9 cellular contexts compared by ENCODE assay signal in the genomic region with DNA sequence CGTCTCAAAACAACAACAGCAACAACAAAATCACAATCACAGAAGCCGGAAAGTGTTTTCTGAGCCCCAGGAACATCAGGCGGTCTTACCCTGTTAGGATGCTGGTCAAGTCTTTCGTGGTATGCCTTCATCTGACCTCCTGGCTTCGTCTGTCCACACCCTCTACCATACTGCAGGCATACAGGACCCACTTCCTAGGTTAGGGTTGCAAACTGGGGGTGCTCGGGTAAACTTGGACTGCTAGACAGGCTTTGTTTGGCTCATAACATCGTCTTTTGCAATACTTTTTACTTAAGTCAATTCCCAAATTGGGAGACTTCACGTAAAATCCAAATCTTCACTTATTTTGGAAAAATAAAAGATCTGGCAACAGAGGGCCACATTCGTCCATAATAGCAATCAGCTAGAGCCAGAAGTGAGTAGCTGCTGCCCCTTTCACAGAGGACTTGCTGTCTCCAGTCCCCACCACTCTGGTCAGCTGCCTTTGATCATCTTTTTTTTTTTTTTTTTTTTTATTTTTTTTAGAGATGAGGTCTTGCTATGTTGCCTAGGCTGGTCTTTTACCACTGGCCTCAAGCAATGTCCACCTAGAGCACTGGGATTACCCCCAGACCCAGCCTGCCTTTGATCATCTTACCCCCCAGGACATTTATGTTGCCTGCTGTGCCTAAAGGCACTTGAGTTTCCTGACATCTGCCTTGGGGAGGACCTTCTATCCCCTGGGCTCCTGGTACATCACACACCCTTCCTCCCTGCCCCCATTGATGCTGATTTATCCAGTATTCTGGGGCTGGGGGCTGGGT. TPM values are rescaled to one million over a fixed set of nuclear protein-coding genes. Genes with fewer than 3 reads are reported as not detected.
DNase-seq lines count a peak whose midpoint lies in the region; ATAC-seq and TF ChIP-seq lines count a peak whose summit lies in the region.
"Had no signal": no experiment of that assay in that cellular context is flagged by ENCODE, and none has a peak within 500 bp of the region (broad histone marks: within the 10 kb centered on the region; RNA-seq: fewer than 3 reads in every experiment).

No MANE protein-coding gene starts in this region.

- ATAC-seq in GM21423 (IDR thresholded peaks at IDR 0.05; ENCODE audit: unreplicated experiment) (no peak), HG02938 (IDR thresholded peaks at IDR 0.05; ENCODE audit: unreplicated experiment) (no peak)

- H3K9me3 Mint-ChIP-seq in HFFc6: no peaks in the 10 kb centered on the region
- H3K9me3 Mint-ChIP-seq in mesothelial cell of epicardium: no peaks in the 10 kb centered on the region

- peaks cover 11% of the 10 kb centered on the region for H3K36me3 Mint-ChIP-seq in HFFc6 (ENCODE audit: low read depth)
- H3K36me3 Mint-ChIP-seq in mesothelial cell of epicardium: no peaks in the 10 kb centered on the region

- H3K27me3 Mint-ChIP-seq in HFFc6 (ENCODE audit: insufficient read depth) (peaks cover 6% of the 10 kb centered on the region), mesothelial cell of epicardium (ENCODE audit: low read depth) (no peaks in the 10 kb centered on the region)

- no peaks in the 10 kb centered on the region for H3K27me3 ChIP-seq in subcutaneous abdominal adipose tissue (ENCODE audit: control insufficient read depth in 5 of 5, insufficient read depth in 4 of 5, low read length in 5 of 5)

- peak overlapping the region in 4 of 5 donors; percentile 21 to 72 (median 62) for H3K9ac ChIP-seq in subcutaneous abdominal adipose tissue (ENCODE audit: low read length in 5 of 5)

- peak overlapping the region; percentile 27 to 79 for H3K27ac ChIP-seq in coronary artery
- peak overlapping the region; percentile 94 for H3K27ac ChIP-seq in subcutaneous abdominal adipose tissue (ENCODE audit: low read depth, low read length)

- H3K36me3 ChIP-seq in subcutaneous abdominal adipose tissue (ENCODE audit: control insufficient read depth in 5 of 5, insufficient read depth in 5 of 5, low read length in 5 of 5): no peaks in the 10 kb centered on the region

- peaks cover 83% of the 10 kb centered on the region for H3K4me1 Mint-ChIP-seq in HFFc6 (ENCODE audit: low read depth)
- peaks cover 51% of the 10 kb centered on the region for H3K4me1 Mint-ChIP-seq in mesothelial cell of epicardium

- DNase-seq in HFFc6 (no peak), coronary artery (ENCODE audit: low spot score) (no peak), mesothelial cell of epicardium (ENCODE audit: low spot score in 2 of 2, unreplicated experiment in 2 of 2) (no peak), NCI-H1436 treated with DMSO at 0.1 percent for 48 hours (lab: John Stamatoyannopoulos, UW) (no peak), ecto neural progenitor cell (ENCODE audit: low spot score) (no peak)
- DNase-seq: NCI-H187 had no signal

- H3K27ac Mint-ChIP-seq in HFFc6 (peak overlapping the region; percentile 75), mesothelial cell of epicardium (peak overlapping the region; percentile 91)

- no peaks in the 10 kb centered on the region for H3K9me3 ChIP-seq in subcutaneous abdominal adipose tissue (ENCODE audit: control insufficient read depth in 5 of 5, low read length in 5 of 5)

- H3K4me1 ChIP-seq in subcutaneous abdominal adipose tissue (ENCODE audit: control insufficient read depth in 5 of 5, insufficient read depth in 5 of 5, low read length in 5 of 5): peaks cover 30 to 70% (median 69%) of the 10 kb centered on the region in 5 donors

- TF ChIP-seq CTCF in HFFc6 (IDR thresholded peaks at IDR 0.05) (no peak), coronary artery (IDR thresholded peaks at IDR 0.05) (no peak), mesothelial cell of epicardium (IDR thresholded peaks at IDR 0.05; ENCODE audit: unreplicated experiment) (no peak)

- peak overlapping the region; percentile 8; the same call in 1 of the 2 replicates for H3K4me3 Mint-ChIP-seq in HFFc6
- H3K4me3 Mint-ChIP-seq in mesothelial cell of epicardium: peak overlapping the region; percentile 12

- H3K4me3 ChIP-seq in coronary artery (no peak overlapping the region), subcutaneous abdominal adipose tissue (ENCODE audit: low read depth in 1 of 5, low read length in 5 of 5) (peak overlapping the region in 1 of 5 donors; percentile 26)

RNA-seq across cellular contexts. Expression of a gene that starts 30.1 kb away (rescaled TPM):
- total RNA-seq in HFFc6 (2021; fragmentation: NEBNext Ultra II Directional; extraction: Animal tissue kit (Norgen Biotek cat#: 25700)): 10 to 100 TPM; 39.7 to 48.8 (median 45.7) TPM
- total RNA-seq in mesothelial cell of epicardium: 108 to 119 TPM (median 110 TPM) in 3 replicates

RNA-seq across cellular contexts. Expression of a gene that starts 32.2 kb away (rescaled TPM):
- total RNA-seq in HFFc6 (2021; fragmentation: NEBNext Ultra II Directional; extraction: Animal tissue kit (Norgen Biotek cat#: 25700)): 1 to 10 TPM; 2.1 to 4.0 (median 3.1) TPM
- 0.29 to 0.44 TPM (median 0.43 TPM) in 3 replicates for total RNA-seq in mesothelial cell of epicardium
